Comparison of ENCODE assay signal across 8 cellular contexts in genomic region chr11:18802381-18803257, GRCh38. TPM values are rescaled to one million over a fixed set of nuclear protein-coding genes. Genes with fewer than 3 reads are reported as not detected.
DNase-seq lines count a peak whose midpoint lies in the region; ATAC-seq, FAIRE-seq and TF ChIP-seq lines count a peak whose summit lies in the region.

No MANE protein-coding gene starts in this region.

- H3K79me2 ChIP-seq in HepG2 (ENCODE audit: insufficient read depth, low read length), result no peaks in the 10 kb centered on the region

- intact Hi-C loops in HepG2 (cut with micrococcal nuclease; ENCODE audit: unreplicated experiment), result loop anchor here (1.0 kb wide), 1 partner anchor 27 kb away; no protein-coding TSS in a partner anchor

- no peak for FAIRE-seq in HepG2 (lab: Jason Lieb, UNC)

- H2AFZ ChIP-seq in HepG2 (ENCODE audit: low read length), result no peak overlapping the region

- H3K4me1 ChIP-seq in HepG2 (ENCODE audit: insufficient read depth, low read length), result no peaks in the 10 kb centered on the region

- no peak overlapping the region for H3K9ac ChIP-seq in HepG2 (ENCODE audit: insufficient read depth, low read depth, low read length)

- no TSS peak for BruUV-seq in HepG2 (replicated peaks; lab: Mats Ljungman, UMichigan)

- POLR2A ChIA-PET in HepG2 (lab: Yijun Ruan, JAX), result no interaction called here

- TF ChIP-seq EP300 in HepG2 (IDR thresholded peaks at IDR 0.05; ENCODE audit: low read depth in 2 of 2, low read length in 2 of 2) (no peak), HepG2 (CRISPR knock-in tag; IDR thresholded peaks at IDR 0.05; ENCODE audit: borderline replicate concordance) (no peak)

- no peaks in the 10 kb centered on the region for H4K20me1 ChIP-seq in HepG2 (ENCODE audit: insufficient read depth, low read length)

- ATAC-seq in HepG2 (peak; percentile 33; the same call in 1 of the 3 replicates), HG02623 (IDR thresholded peaks at IDR 0.05; ENCODE audit: unreplicated experiment) (no peak)

- in situ Hi-C loops in HepG2 (cut with HindIII; ENCODE audit: extremely low pct_ligation_motif_present, low pct_unique_long_range_greater_than_20kb), result no loop called here

- no peaks in the 10 kb centered on the region; a peak in 1 of 5 replicates for H3K27me3 ChIP-seq in HepG2 (ENCODE audit: control insufficient read depth in 1 of 2, insufficient read depth in 2 of 2, low read length in 2 of 2)

- DNase-seq in A172 (ENCODE audit: low spot score) (peak; percentile 60), GF-D8 (lab: John Stamatoyannopoulos, UW) (peak; percentile 1), M059J (ENCODE audit: low read depth) (peak; percentile 64), SK-N-DZ (ENCODE audit: low spot score) (peak; percentile 77), cerebellar cortex (ENCODE audit: low spot score) (peak; percentile 47), HepG2 (ENCODE audit: low spot score) (peak; percentile 52), superior temporal gyrus (ENCODE audit: extremely low spot score) (peak; percentile 89)

- H3K36me3 ChIP-seq in HepG2 (replicated peaks in 1 of 2; ENCODE audit: control insufficient read depth in 1 of 2, insufficient read depth in 2 of 2, low read length in 2 of 2), result no peaks in the 10 kb centered on the region

- no peak for TF ChIP-seq RAD21 in HepG2 (CRISPR knock-in tag; IDR thresholded peaks at IDR 0.05)

- H3K4me3 ChIP-seq in HepG2 (replicated peaks in 1 of 3; ENCODE audit: insufficient read depth in 1 of 3, low read depth in 2 of 3, low read length in 3 of 3), result no peak overlapping the region

- 17% methylated on average over 9 of the region's 13 CpGs for WGBS in HepG2 (ENCODE audit: low lambda C conversion rate)

- H3K27ac ChIP-seq in HepG2 (ENCODE audit: extremely low read length, insufficient read depth, low read length), result no peak overlapping the region

- H3K4me2 ChIP-seq in HepG2 (ENCODE audit: low read depth, low read length), result no peak overlapping the region

- TF ChIP-seq POLR2A in HepG2 (IDR thresholded peaks at IDR 0.05; ENCODE audit: insufficient read depth in 1 of 2, low read depth in 2 of 2, low read length in 2 of 2), result no peak

- peak; percentile 70 for TF ChIP-seq CTCF in HepG2 (CRISPR knock-in tag; IDR thresholded peaks at IDR 0.05)

- no peaks in the 10 kb centered on the region for H3K9me3 ChIP-seq in HepG2 (ENCODE audit: low read length)

- CTCF ChIA-PET in HepG2 (lab: Yijun Ruan, JAX; ENCODE audit: low intra/inter-chr PET ratio, low total read pairs), result interaction anchor here (1.4 to 1.9 kb wide), 2 partner anchors 26 to 27 kb away, joined by 4 read pairs; no protein-coding TSS in a partner anchor

TF ChIP-seq in HepG2, 621 proteins besides CTCF, POLR2A, EP300 and RAD21 (continues in another document):
- TF ChIP-seq ZNF121 (CRISPR knock-in tag; IDR thresholded peaks at IDR 0.05) (no peak), MIER2 (CRISPR knock-in tag; IDR thresholded peaks at IDR 0.05) (no peak), SSRP1 (CRISPR knock-in tag; IDR thresholded peaks at IDR 0.05) (no peak), MAFK (conservative IDR thresholded peaks at IDR 0.05 in 1 of 2, IDR thresholded peaks at IDR 0.05 in 1 of 2; ENCODE audit: low read length in 2 of 2) (peak; percentile 89 to 94), CREB1 (IDR thresholded peaks at IDR 0.05) (0 out of 2 replicates have a peak, but pooled peaks have one; percentile 17), CREB1 (CRISPR knock-in tag; IDR thresholded peaks at IDR 0.05) (0 out of 2 replicates have a peak, but pooled peaks have one; percentile 36), AFF4 (CRISPR knock-in tag; IDR thresholded peaks at IDR 0.05) (no peak), ATF7 (IDR thresholded peaks at IDR 0.05) (peak; percentile 61), ATF7 (CRISPR knock-in tag; IDR thresholded peaks at IDR 0.05) (no peak), SMC3 (IDR thresholded peaks at IDR 0.05; ENCODE audit: low read length) (peak; percentile 50), MAFF (IDR thresholded peaks at IDR 0.05; ENCODE audit: low read depth, low read length) (peak; percentile 86), GPN1 (CRISPR knock-in tag; IDR thresholded peaks at IDR 0.05; ENCODE audit: borderline replicate concordance) (no peak), ATF2 (CRISPR knock-in tag; IDR thresholded peaks at IDR 0.05) (0 out of 2 replicates have a peak, but pooled peaks have one; percentile 60), STAG1 (CRISPR knock-in tag; IDR thresholded peaks at IDR 0.05) (peak; percentile 47), PHF20 (CRISPR knock-in tag; IDR thresholded peaks at IDR 0.05) (no peak)

RNA-seq across cellular contexts. Expression of gene PTPN5, which starts 11.0 kb away (rescaled TPM):
- total RNA-seq in A172 (2014; rRNA removed; shearing (Covaris generic)), result not detected in 2 replicates
- total RNA-seq in M059J (2014; rRNA removed; shearing (Covaris generic)), result not detected in 2 replicates
- polyA plus RNA-seq in SK-N-DZ (2014; cell fraction: cytosol; rRNA removed), result 4.2 and 4.7 TPM in 2 replicates
- 11.9 and 12.0 TPM in 2 replicates for polyA plus RNA-seq in SK-N-DZ (2014; cell fraction: nucleus; rRNA removed)
- total RNA-seq in HepG2 (2016; rRNA removed; fragmentation: Illumina TruSeq; extraction: Trizol), result not detected in 2 replicates
- not detected in 2 replicates for total RNA-seq in HepG2 (2016; cell fraction: cytosol; rRNA removed; fragmentation: Illumina TruSeq; extraction: Trizol; ENCODE audit: low read depth)
- not detected in 2 replicates for total RNA-seq in HepG2 (2016; cell fraction: insoluble cytoplasmic fraction; rRNA removed; fragmentation: Illumina TruSeq; extraction: Trizol)
- total RNA-seq in HepG2 (2016; cell fraction: membrane; rRNA removed; fragmentation: Illumina TruSeq; extraction: Trizol), result not detected in 2 replicates
- not detected in 2 replicates for total RNA-seq in HepG2 (2016; cell fraction: nucleus; rRNA removed; fragmentation: Illumina TruSeq; extraction: Trizol)
- not detected in 2 replicates for polyA plus RNA-seq in HepG2 (2011; rRNA removed)
- not detected in 2 replicates for polyA plus RNA-seq in HepG2 (2011; cell fraction: cytosol; rRNA removed)
- not detected in 2 replicates for polyA plus RNA-seq in HepG2 (2011; cell fraction: nucleus; rRNA removed)
- polyA plus RNA-seq in HepG2 (2012), result not detected in 2 replicates
- not detected in 2 replicates for polyA plus RNA-seq in HepG2 (2016; cell fraction: cytosol; fragmentation: Illumina TruSeq; extraction: Trizol; ENCODE audit: low read depth)
- polyA plus RNA-seq in HepG2 (2016; cell fraction: insoluble cytoplasmic fraction; fragmentation: Illumina TruSeq; extraction: Trizol; ENCODE audit: low read depth), result not detected in 2 replicates
- not detected in 2 replicates for polyA plus RNA-seq in HepG2 (2016; cell fraction: membrane; fragmentation: Illumina TruSeq; extraction: Trizol; ENCODE audit: low read depth)
- polyA plus RNA-seq in HepG2 (2016; cell fraction: nucleus; fragmentation: Illumina TruSeq; extraction: Trizol; ENCODE audit: insufficient read depth, low read depth), result not detected in 2 replicates
- polyA minus RNA-seq in HepG2 (2011; rRNA and poly(A)+ RNA removed; ENCODE audit: low replicate concordance), result not detected in 2 replicates
- not detected in 2 replicates for polyA minus RNA-seq in HepG2 (2011; cell fraction: cytosol; rRNA and poly(A)+ RNA removed)
- polyA minus RNA-seq in HepG2 (2011; cell fraction: nucleus; rRNA and poly(A)+ RNA removed), result not detected in 2 replicates

Comparison
In these comparisons a context has a peak if more than half of its experiments do, and no peak if none do; other contexts are left out.
1. DNase-seq: peak in every context shown above with its lines; median percentile 89 in superior temporal gyrus; 77 in SK-N-DZ; 64 in M059J; 60 in A172; 52 in HepG2; 47 in cerebellar cortex; 1 in GF-D8.